In genomic region chr6:73085362-73085975, GRCh38 we compare ENCODE assay signal across 17 cellular contexts.
DNase-seq lines count a peak whose midpoint lies in the region; ATAC-seq and TF ChIP-seq lines count a peak whose summit lies in the region.
"Had no signal": no experiment of that assay in that cellular context is flagged by ENCODE, and none has a peak within 500 bp of the region (broad histone marks: within the 10 kb centered on the region; RNA-seq: fewer than 3 reads in every experiment).

No MANE protein-coding gene starts in this region.

- no peak overlapping the region for H2BK15ac ChIP-seq in mesendoderm (replicated peaks; ENCODE audit: low read depth)

- no peak overlapping the region for H4K5ac ChIP-seq in mesendoderm (ENCODE audit: low read length)

- TF ChIP-seq POLR2A in tibial nerve (IDR thresholded peaks at IDR 0.05): no peak

- H3K4me1 ChIP-seq in HUES48 (ENCODE audit: control insufficient read depth, insufficient read depth, low read length): peaks cover 25% of the 10 kb centered on the region
- no peaks in the 10 kb centered on the region for H3K4me1 ChIP-seq in mesendoderm (ENCODE audit: control insufficient read depth, low read depth, low read length)
- H3K4me1 ChIP-seq in naive thymus-derived CD4-positive, alpha-beta T cell (ENCODE audit: control insufficient read depth in 2 of 2, insufficient read depth in 2 of 2, low read length in 2 of 2): no peaks in the 10 kb centered on the region
- H3K4me1 ChIP-seq in tibial nerve: peaks cover 0 to 4% (median 0%) of the 10 kb centered on the region in 4 donors
- H3K4me1 ChIP-seq: HAP-1, prostate gland had no signal

- peak overlapping the region; percentile 18 for H3K27ac ChIP-seq in HUES48 (ENCODE audit: low read depth, low read length)
- H3K27ac ChIP-seq in mesendoderm (ENCODE audit: low read depth, low read length): no peak overlapping the region
- H3K27ac ChIP-seq in naive thymus-derived CD4-positive, alpha-beta T cell (ENCODE audit: low read depth, low read length): no peak overlapping the region
- no peak overlapping the region for H3K27ac ChIP-seq in tibial nerve
- H3K27ac ChIP-seq: C4-2B, prostate gland had no signal

- H2BK5ac ChIP-seq in mesendoderm (ENCODE audit: low read length): no peak overlapping the region

- CTCF ChIA-PET in naive thymus-derived CD4-positive, alpha-beta T cell (lab: Charles Lee): interaction anchor here (1.0 kb wide), 1 partner anchor 674 kb away, joined by 4 read pairs; no protein-coding TSS in a partner anchor

- no peak overlapping the region for H4K8ac ChIP-seq in mesendoderm (ENCODE audit: low read depth, low read length)

- H3K4me2 ChIP-seq in mesendoderm (ENCODE audit: low read length): no peak overlapping the region

- no peak overlapping the region for H2AK5ac ChIP-seq in mesendoderm (ENCODE audit: low read length)

- H3K9me3 Mint-ChIP-seq in naive thymus-derived CD4-positive, alpha-beta T cell: peaks cover 0 to 14% (median 4%) of the 10 kb centered on the region in 11 donors
- H3K9me3 Mint-ChIP-seq in type B pancreatic cell: no peaks in the 10 kb centered on the region

- H3K9ac ChIP-seq in HUES48 (ENCODE audit: low read depth, low read length) (no peak overlapping the region), mesendoderm (ENCODE audit: low read length) (no peak overlapping the region)

- no CpG with 5 or more reads among the region's 6 CpGs for WGBS in mesendoderm (ENCODE audit: extremely low coverage, insufficient coverage, low lambda C conversion rate)
- 24 to 32% methylated on average over 6 of the region's 6 CpGs for WGBS in tibial nerve, 2 donors

- intact Hi-C loops in naive thymus-derived CD4-positive, alpha-beta T cell (cut with micrococcal nuclease): no loop called here

- H3K4me1 Mint-ChIP-seq in naive thymus-derived CD4-positive, alpha-beta T cell: peaks cover 0 to 2% (median 0%) of the 10 kb centered on the region in 7 donors
- peaks cover 12% of the 10 kb centered on the region for H3K4me1 Mint-ChIP-seq in type B pancreatic cell (ENCODE audit: unreplicated experiment)

- H3K27me3 ChIP-seq in HUES48 (ENCODE audit: control insufficient read depth, insufficient read depth, low read length) (no peaks in the 10 kb centered on the region), mesendoderm (ENCODE audit: insufficient read depth, low read length, poor library complexity) (no peaks in the 10 kb centered on the region), tibial nerve (no peaks in the 10 kb centered on the region)
- no peaks in the 10 kb centered on the region for H3K27me3 ChIP-seq in naive thymus-derived CD4-positive, alpha-beta T cell (ENCODE audit: control insufficient read depth in 2 of 2, insufficient read depth in 2 of 2, low read length in 2 of 2)

- no peak overlapping the region for H2BK120ac ChIP-seq in mesendoderm (ENCODE audit: low read depth, low read length)

- H3K36me3 ChIP-seq in HUES48 (ENCODE audit: control insufficient read depth, insufficient read depth, low read length) (no peaks in the 10 kb centered on the region), mesendoderm (ENCODE audit: control insufficient read depth, insufficient read depth, low read length) (no peaks in the 10 kb centered on the region), tibial nerve (no peaks in the 10 kb centered on the region)
- H3K36me3 ChIP-seq in naive thymus-derived CD4-positive, alpha-beta T cell (ENCODE audit: control insufficient read depth in 2 of 3, insufficient read depth in 3 of 3, low read length in 3 of 3): no peaks in the 10 kb centered on the region
- H3K36me3 ChIP-seq: HAP-1, prostate gland had no signal

- H3K79me2 ChIP-seq in mesendoderm (ENCODE audit: control insufficient read depth, insufficient read depth, low read length): no peaks in the 10 kb centered on the region

- H3K79me1 ChIP-seq in mesendoderm (ENCODE audit: low read length): no peaks in the 10 kb centered on the region

- peaks cover 0 to 48% (median 33%) of the 10 kb centered on the region in 5 donors for H3K36me3 Mint-ChIP-seq in naive thymus-derived CD4-positive, alpha-beta T cell
- H3K36me3 Mint-ChIP-seq in type B pancreatic cell: no peaks in the 10 kb centered on the region

- POLR2A ChIA-PET in naive thymus-derived CD4-positive, alpha-beta T cell (lab: Charles Lee): no interaction called here

- no peak overlapping the region for H3K4me3 ChIP-seq in GM12865 (ENCODE audit: low read depth, low read length)
- H3K4me3 ChIP-seq in HUES48 (ENCODE audit: low read depth, low read length): no peak overlapping the region
- no peak overlapping the region for H3K4me3 ChIP-seq in mesendoderm (ENCODE audit: low read length)
- H3K4me3 ChIP-seq in naive thymus-derived CD4-positive, alpha-beta T cell (ENCODE audit: low read length): no peak overlapping the region
- no peak overlapping the region for H3K4me3 ChIP-seq in tibial nerve
- H3K4me3 ChIP-seq: HAP-1, lung, prostate gland had no signal

- peak overlapping the region; percentile 45 for H3K56ac ChIP-seq in mesendoderm (ENCODE audit: low read length)

- no peak overlapping the region for H3K4me3 Mint-ChIP-seq in naive thymus-derived CD4-positive, alpha-beta T cell
- no peak overlapping the region for H3K4me3 Mint-ChIP-seq in type B pancreatic cell
- H3K4me3 Mint-ChIP-seq: activated naive CD8-positive, alpha-beta T cell; T-helper 17 cell had no signal

- no peak for TF ChIP-seq EP300 in tibial nerve (IDR thresholded peaks at IDR 0.05)

- H3K4ac ChIP-seq in mesendoderm (ENCODE audit: low read depth, low read length): no peak overlapping the region

- TF ChIP-seq CTCF in GM12865 (IDR thresholded peaks at IDR 0.05; ENCODE audit: insufficient read depth, low read depth, low read length, missing control alignments) (no peak), tibial nerve (IDR thresholded peaks at IDR 0.05) (no peak), type B pancreatic cell (conservative IDR thresholded peaks at IDR 0.05) (no peak)

- H3K23ac ChIP-seq in mesendoderm (ENCODE audit: low read length): no peak overlapping the region

- H3K9me3 ChIP-seq in HUES48 (ENCODE audit: control insufficient read depth, insufficient read depth, low read length) (no peaks in the 10 kb centered on the region), tibial nerve (no peaks in the 10 kb centered on the region)
- no peaks in the 10 kb centered on the region for H3K9me3 ChIP-seq in naive thymus-derived CD4-positive, alpha-beta T cell (ENCODE audit: control insufficient read depth in 2 of 3, low read length in 3 of 3)
- H3K9me3 ChIP-seq: HAP-1, prostate gland had no signal

- no peaks in the 10 kb centered on the region for H3K27me3 Mint-ChIP-seq in naive thymus-derived CD4-positive, alpha-beta T cell
- H3K27me3 Mint-ChIP-seq in type B pancreatic cell: no peaks in the 10 kb centered on the region
- H3K27me3 Mint-ChIP-seq: activated naive CD8-positive, alpha-beta T cell had no signal

- ATAC-seq in GM21786 (IDR thresholded peaks at IDR 0.05; ENCODE audit: unreplicated experiment): peak; percentile 49
- no peak for ATAC-seq in naive thymus-derived CD4-positive, alpha-beta T cell
- no peak for ATAC-seq in HG03045 (IDR thresholded peaks at IDR 0.05; ENCODE audit: unreplicated experiment)
- ATAC-seq: T-helper 17 cell had no signal

- DNase-seq in GM12865 (ENCODE audit: low read depth) (peak; percentile 51), mesendoderm (peak; percentile 14), tibial nerve (ENCODE audit: low spot score in 2 of 2) (no peak), type B pancreatic cell (ENCODE audit: extremely low spot score, unreplicated experiment) (no peak)
- DNase-seq in naive thymus-derived CD4-positive, alpha-beta T cell: no peak
- DNase-seq: dermis blood vessel endothelial cell; NCI-H1436 treated with DMSO at 0.1 percent for 48 hours; stimulated activated CD4-positive, alpha-beta T cell treated with anti-CD3 and anti-CD28 coated beads, Interleukin-4, amount 100 ng/mL, for 4 hours; T-helper 17 cell had no signal

- H3K27ac Mint-ChIP-seq in naive thymus-derived CD4-positive, alpha-beta T cell: no peak overlapping the region
- H3K27ac Mint-ChIP-seq in type B pancreatic cell: no peak overlapping the region
- H3K27ac Mint-ChIP-seq: activated naive CD8-positive, alpha-beta T cell; T-helper 17 cell had no signal

- peak overlapping the region; percentile 25 for H3K18ac ChIP-seq in mesendoderm (ENCODE audit: low read length)

Comparison
In these comparisons a context has a peak if more than half of its experiments do, and no peak if none do; other contexts are left out.
1. DNase-seq: peak in GM12865 (single experiment) and mesendoderm (single experiment); none in naive thymus-derived CD4-positive, alpha-beta T cell (0 of 9), tibial nerve (0 of 2) and type B pancreatic cell (single experiment).